ENCODE assay signal across 8 cellular contexts in genomic region chr12:30695327-30696102, GRCh38. TPM values are rescaled to one million over a fixed set of nuclear protein-coding genes. Genes with fewer than 3 reads are reported as not detected.
A peak's percentile ranks its signal among the peaks of the same experiment; 100 is the strongest.
DNase-seq lines count a peak whose midpoint lies in the region; ATAC-seq and TF ChIP-seq lines count a peak whose summit lies in the region.

Gene IPO8 (minus strand): TSS chr12:30695869. CDS start chr12:30695647, 222 bp downstream.

- H3K4me2 ChIP-seq in PC-3 (ENCODE audit: low read length), result peak within 1 kb of the TSS; percentile 88

- H3K27me3 ChIP-seq in PC-3 (ENCODE audit: low read length), result no peaks in the 10 kb centered on the region

- peak within 1 kb of the TSS; percentile 81 for H3K9ac ChIP-seq in PC-3 (ENCODE audit: low read length)

- no peak for TF ChIP-seq EP300 in Ishikawa (IDR thresholded peaks at IDR 0.05; ENCODE audit: borderline replicate concordance)

- ATAC-seq in GM21576 (IDR thresholded peaks at IDR 0.05; ENCODE audit: unreplicated experiment) (peak; percentile 81), PC-3 (peak; percentile 56)

- H3K9me2 ChIP-seq in PC-3 (replicated peaks; ENCODE audit: low read length), result no peaks in the 10 kb centered on the region

- H3K4me1 ChIP-seq in PC-3 (ENCODE audit: insufficient read depth, low read length), result peaks cover 39% of the 10 kb centered on the region; the same call in 1 of the 2 replicates

- no peaks in the 10 kb centered on the region for H4K20me1 ChIP-seq in PC-3 (ENCODE audit: low read length)

- H3F3A ChIP-seq in PC-3 (ENCODE audit: low read length, unreplicated experiment), result no peaks in the 10 kb centered on the region

- peak; percentile 1; the same call in 1 of the 2 replicates for TF ChIP-seq RAD21 in Ishikawa (IDR thresholded peaks at IDR 0.05; ENCODE audit: low read depth)

- peak; percentile 100 for DNase-seq in DMS53 (lab: John Stamatoyannopoulos, UW)
- DNase-seq in PC-3, result peak; percentile 85
- DNase-seq in activated T-cell treated with anti-CD3 and anti-CD28 coated beads for 48 hours (ENCODE audit: low read depth), result peak; percentile 83
- DNase-seq in epithelial cell of prostate (ENCODE audit: low read depth, low spot score), result peak; percentile 61
- DNase-seq in mucosa of gallbladder (ENCODE audit: low spot score), result peak; percentile 94
- DNase-seq in stimulated activated CD8-positive, alpha-beta memory T cell treated with anti-CD3 and anti-CD28 coated beads, Interleukin-4, amount 100 ng/mL, for 48 hours, result peak; percentile 87

- H3K9me3 ChIP-seq in PC-3 (ENCODE audit: low read length), result no peaks in the 10 kb centered on the region

- peak within 1 kb of the TSS; percentile 90 for H2AFZ ChIP-seq in PC-3 (ENCODE audit: low read length)

- CTCF ChIA-PET in PC-3 (lab: Charles Lee), result interaction anchor here (0.7 kb wide), 2 partner anchors 29 to 1984 kb away, joined by 14 to 18 read pairs; partner anchors contain the start of gene DNM1L

- H3K4me3 ChIP-seq in PC-3 (ENCODE audit: low read length), result peak within 1 kb of the TSS; percentile 93

- H3K79me2 ChIP-seq in PC-3 (ENCODE audit: low read length), result peaks cover 51% of the 10 kb centered on the region

- no peaks in the 10 kb centered on the region for H3K36me3 ChIP-seq in PC-3 (ENCODE audit: low read depth, low read length)

- TSS peak; percentile 69 for BruUV-seq in PC-3 (replicated peaks; lab: Mats Ljungman, UMichigan)

- peak; percentile 32; the same call in 1 of the 2 replicates for TF ChIP-seq CTCF in PC-3 (conservative IDR thresholded peaks at IDR 0.05; ENCODE audit: low read depth, low read length)

- no peak within 1 kb of the TSS for H3K27ac ChIP-seq in PC-3 (ENCODE audit: low read length)
- peak within 1 kb of the TSS; percentile 40 for H3K27ac ChIP-seq in epithelial cell of prostate

- POLR2A ChIA-PET in PC-3 (lab: Charles Lee; ENCODE audit: unreplicated experiment), result no interaction called here

- intact Hi-C loops in PC-3 (cut with micrococcal nuclease), result loop anchor here (1.0 kb wide), 1 partner anchor 99 kb away; no protein-coding TSS in a partner anchor

TF ChIP-seq in Ishikawa, 13 proteins besides CTCF, POLR2A, EP300 and RAD21:
- peak; percentile 97 for TF ChIP-seq EGR1 (IDR thresholded peaks at IDR 0.05)
- no peak for TF ChIP-seq CEBPB (IDR thresholded peaks at IDR 0.05)
- TF ChIP-seq YY1 (IDR thresholded peaks at IDR 0.05; ENCODE audit: low read depth), result peak; percentile 100
- peak; percentile 73 for TF ChIP-seq MAX (IDR thresholded peaks at IDR 0.05)
- TF ChIP-seq FOXM1 (IDR thresholded peaks at IDR 0.05; ENCODE audit: borderline replicate concordance, low read depth), result no peak
- peak; percentile 79 for TF ChIP-seq TCF12 (IDR thresholded peaks at IDR 0.05; ENCODE audit: low read depth)
- peak; percentile 39 for TF ChIP-seq NFIC (IDR thresholded peaks at IDR 0.05)
- TF ChIP-seq ZBTB7A (IDR thresholded peaks at IDR 0.05; ENCODE audit: low read depth), result peak; percentile 100
- TF ChIP-seq TEAD4 (IDR thresholded peaks at IDR 0.05), result peak; percentile 41; the same call in 1 of the 2 replicates
- 0 out of 2 replicates have a peak, but pooled peaks have one; percentile 52 for TF ChIP-seq CREB1 (IDR thresholded peaks at IDR 0.05; ENCODE audit: low read depth)
- TF ChIP-seq, protein P1, sequence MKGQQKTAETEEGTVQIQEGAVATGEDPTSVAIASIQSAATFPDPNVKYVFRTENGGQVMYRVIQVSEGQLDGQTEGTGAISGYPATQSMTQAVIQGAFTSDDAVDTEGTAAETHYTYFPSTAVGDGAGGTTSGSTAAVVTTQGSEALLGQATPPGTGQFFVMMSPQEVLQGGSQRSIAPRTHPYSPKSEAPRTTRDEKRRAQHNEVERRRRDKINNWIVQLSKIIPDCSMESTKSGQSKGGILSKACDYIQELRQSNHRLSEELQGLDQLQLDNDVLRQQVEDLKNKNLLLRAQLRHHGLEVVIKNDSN (IDR thresholded peaks at IDR 0.05), result peak; percentile 49
- 0 out of 2 replicates have a peak, but pooled peaks have one; percentile 68 for TF ChIP-seq TAF1 (IDR thresholded peaks at IDR 0.05; ENCODE audit: low read depth)
- TF ChIP-seq, protein P2, sequence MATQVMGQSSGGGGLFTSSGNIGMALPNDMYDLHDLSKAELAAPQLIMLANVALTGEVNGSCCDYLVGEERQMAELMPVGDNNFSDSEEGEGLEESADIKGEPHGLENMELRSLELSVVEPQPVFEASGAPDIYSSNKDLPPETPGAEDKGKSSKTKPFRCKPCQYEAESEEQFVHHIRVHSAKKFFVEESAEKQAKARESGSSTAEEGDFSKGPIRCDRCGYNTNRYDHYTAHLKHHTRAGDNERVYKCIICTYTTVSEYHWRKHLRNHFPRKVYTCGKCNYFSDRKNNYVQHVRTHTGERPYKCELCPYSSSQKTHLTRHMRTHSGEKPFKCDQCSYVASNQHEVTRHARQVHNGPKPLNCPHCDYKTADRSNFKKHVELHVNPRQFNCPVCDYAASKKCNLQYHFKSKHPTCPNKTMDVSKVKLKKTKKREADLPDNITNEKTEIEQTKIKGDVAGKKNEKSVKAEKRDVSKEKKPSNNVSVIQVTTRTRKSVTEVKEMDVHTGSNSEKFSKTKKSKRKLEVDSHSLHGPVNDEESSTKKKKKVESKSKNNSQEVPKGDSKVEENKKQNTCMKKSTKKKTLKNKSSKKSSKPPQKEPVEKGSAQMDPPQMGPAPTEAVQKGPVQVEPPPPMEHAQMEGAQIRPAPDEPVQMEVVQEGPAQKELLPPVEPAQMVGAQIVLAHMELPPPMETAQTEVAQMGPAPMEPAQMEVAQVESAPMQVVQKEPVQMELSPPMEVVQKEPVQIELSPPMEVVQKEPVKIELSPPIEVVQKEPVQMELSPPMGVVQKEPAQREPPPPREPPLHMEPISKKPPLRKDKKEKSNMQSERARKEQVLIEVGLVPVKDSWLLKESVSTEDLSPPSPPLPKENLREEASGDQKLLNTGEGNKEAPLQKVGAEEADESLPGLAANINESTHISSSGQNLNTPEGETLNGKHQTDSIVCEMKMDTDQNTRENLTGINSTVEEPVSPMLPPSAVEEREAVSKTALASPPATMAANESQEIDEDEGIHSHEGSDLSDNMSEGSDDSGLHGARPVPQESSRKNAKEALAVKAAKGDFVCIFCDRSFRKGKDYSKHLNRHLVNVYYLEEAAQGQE (IDR thresholded peaks at IDR 0.05; ENCODE audit: low read depth), result no peak

RNA-seq across cellular contexts. Expression of gene IPO8, which starts in this region (rescaled TPM):
- total RNA-seq in PC-3 (2014; rRNA removed) (13.3 and 19.6 TPM in 2 replicates), mucosa of gallbladder (48.0 TPM)
